ENCODE assay signal across 17 cellular contexts in the genomic region with DNA sequence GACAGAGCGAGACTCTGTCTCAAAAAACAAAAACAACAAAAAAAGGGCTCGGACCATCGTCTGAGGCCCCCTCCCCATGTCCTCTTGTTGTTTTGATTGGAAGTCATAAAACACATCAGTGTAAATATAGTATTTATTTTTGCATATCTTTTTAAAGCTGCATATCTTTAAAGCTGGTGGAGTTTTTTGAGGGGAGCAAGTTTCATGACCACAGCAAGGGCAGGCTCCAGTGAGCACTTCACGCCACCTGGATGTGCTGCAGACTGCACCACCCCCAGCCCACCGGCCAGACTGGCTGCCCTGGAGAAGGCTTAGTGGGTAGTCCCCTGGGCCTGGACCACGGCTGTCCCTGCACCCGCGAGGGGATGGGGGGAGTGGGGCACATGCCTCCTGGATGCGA.
"Had no signal": no experiment of that assay in that cellular context is flagged by ENCODE, and none has a peak within 500 bp of the region (broad histone marks: within the 10 kb centered on the region; RNA-seq: fewer than 3 reads in every experiment).

No MANE protein-coding gene starts in this region.

- H3K4me3 ChIP-seq: adrenal gland, colonic mucosa, right lobe of liver, smooth muscle cell, testis, upper lobe of right lung had no signal

- H3K27ac Mint-ChIP-seq: activated CD8-positive, alpha-beta T cell treated with anti-CD3 and anti-CD28 coated beads for 36 hours; activated naive CD4-positive, alpha-beta T cell treated with anti-CD3 and anti-CD28 coated beads, Interleukin-2, amount 50 U/mL, for 24 hours; stimulated activated naive CD8-positive, alpha-beta T cell treated with anti-CD3 and anti-CD28 coated beads, Interleukin-15, amount 100 ng/mL, for 72 hours; T-helper 17 cell had no signal

- H3K27me3 ChIP-seq: adrenal gland, colonic mucosa, right lobe of liver, testis, upper lobe of right lung had no signal

- FAIRE-seq: endometrium, keratinocyte had no signal

- H3K4me3 Mint-ChIP-seq: activated CD8-positive, alpha-beta T cell treated with anti-CD3 and anti-CD28 coated beads for 36 hours; activated naive CD4-positive, alpha-beta T cell treated with anti-CD3 and anti-CD28 coated beads, Interleukin-2, amount 50 U/mL, for 24 hours; activated T-cell treated with anti-CD3 and anti-CD28 coated beads, Interleukin-2, amount 50 U/mL, for 4 hours; stimulated activated naive CD8-positive, alpha-beta T cell treated with anti-CD3 and anti-CD28 coated beads, Interleukin-15, amount 100 ng/mL, for 72 hours; T-helper 17 cell had no signal

- H3K9me3 ChIP-seq: adrenal gland, colonic mucosa, psoas muscle, right lobe of liver, testis, upper lobe of right lung had no signal

- H3K4me2 ChIP-seq: smooth muscle cell had no signal

- H3K4me1 ChIP-seq: colonic mucosa, right lobe of liver, upper lobe of right lung had no signal

- H3K27ac ChIP-seq: adrenal gland, colonic mucosa, right lobe of liver, testis, upper lobe of right lung had no signal

- DNase-seq: activated CD4-positive, alpha-beta T cell treated with anti-CD3 and anti-CD28 coated beads for 48 hours; activated CD8-positive, alpha-beta T cell treated with anti-CD3 and anti-CD28 coated beads for 36 hours; activated effector memory CD4-positive, alpha-beta T cell treated with Interleukin-2 at 50 U/mL for 16 hours; activated T-cell treated with anti-CD3 and anti-CD28 coated beads, Interleukin-2, amount 50 U/mL, for 4 hours; adrenal gland; colonic mucosa; hippocampal formation; psoas muscle; stimulated activated naive CD8-positive, alpha-beta T cell treated with anti-CD3 and anti-CD28 coated beads, Interleukin-15, amount 100 ng/mL, for 72 hours; T-helper 17 cell; testis; upper lobe of right lung had no signal

- H3K27me3 Mint-ChIP-seq: T-helper 17 cell had no signal

- ATAC-seq: activated CD8-positive, alpha-beta T cell treated with anti-CD3 and anti-CD28 coated beads for 36 hours; activated T-cell treated with anti-CD3 and anti-CD28 coated beads, Interleukin-2, amount 50 U/mL, for 4 hours; right lobe of liver; stimulated activated naive CD8-positive, alpha-beta T cell treated with anti-CD3 and anti-CD28 coated beads, Interleukin-15, amount 100 ng/mL, for 72 hours; T-helper 17 cell; upper lobe of right lung had no signal

- H3K9me3 Mint-ChIP-seq: activated CD8-positive, alpha-beta T cell treated with anti-CD3 and anti-CD28 coated beads for 36 hours; activated naive CD4-positive, alpha-beta T cell treated with anti-CD3 and anti-CD28 coated beads, Interleukin-2, amount 50 U/mL, for 24 hours; activated T-cell treated with anti-CD3 and anti-CD28 coated beads, Interleukin-2, amount 50 U/mL, for 4 hours; stimulated activated naive CD8-positive, alpha-beta T cell treated with anti-CD3 and anti-CD28 coated beads, Interleukin-15, amount 100 ng/mL, for 72 hours had no signal

- H3K36me3 ChIP-seq: adrenal gland, colonic mucosa, right lobe of liver, upper lobe of right lung had no signal
